Comparison of ENCODE assay signal across 36 cellular contexts in genomic region chr18:72588339-72588738, GRCh38. TPM values are rescaled to one million over a fixed set of nuclear protein-coding genes. Genes with fewer than 3 reads are reported as not detected.
"Had no signal": no experiment of that assay in that cellular context is flagged by ENCODE, and none has a peak within 500 bp of the region (broad histone marks: within the 10 kb centered on the region; RNA-seq: fewer than 3 reads in every experiment).

No MANE protein-coding gene starts in this region.

- H3K4me1 Mint-ChIP-seq: activated B cell treated with CpG ODN at 0.5 μM for 24 hours; activated CD8-positive, alpha-beta memory T cell treated with anti-CD3 and anti-CD28 coated beads, Interleukin-2, amount 10 ng/mL, durations not matched to agents 7 days and 5 days; activated naive CD4-positive, alpha-beta T cell treated with anti-CD3 and anti-CD28 coated beads, Interleukin-2, amount 10 ng/mL, durations not matched to agents 7 days and 5 days; activated naive CD8-positive, alpha-beta T cell treated with anti-CD3 and anti-CD28 coated beads, Interleukin-2, amount 10 ng/mL, durations not matched to agents 7 days and 5 days; central memory CD8-positive, alpha-beta T cell; T-cell had no signal

- ATAC-seq: activated CD4-positive, CD25-positive, alpha-beta regulatory T cell treated with anti-CD3 and anti-CD28 coated beads, Interleukin-2, amount 50 U/mL, for 24 hours; activated CD8-positive, alpha-beta memory T cell treated with anti-CD3 and anti-CD28 coated beads, Interleukin-2, amount 10 ng/mL, durations not matched to agents 7 days and 5 days; activated CD8-positive, alpha-beta T cell treated with anti-CD3 and anti-CD28 coated beads, Interleukin-2, amount 10 ng/mL, durations not matched to agents 7 days and 5 days; activated naive CD4-positive, alpha-beta T cell treated with anti-CD3 and anti-CD28 coated beads, Interleukin-2, amount 50 U/mL, for 72 hours; effector memory CD8-positive, alpha-beta T cell; foreskin keratinocyte; gastrocnemius medialis; heart left ventricle; T-cell had no signal

- H3K4me3 Mint-ChIP-seq: activated B cell treated with CpG ODN at 0.5 μM for 24 hours; activated CD4-positive, alpha-beta memory T cell treated with anti-CD3 and anti-CD28 coated beads for 36 hours; activated CD8-positive, alpha-beta memory T cell treated with anti-CD3 and anti-CD28 coated beads, Interleukin-2, amount 10 ng/mL, durations not matched to agents 7 days and 5 days; activated CD8-positive, alpha-beta T cell treated with anti-CD3 and anti-CD28 coated beads, Interleukin-2, amount 10 ng/mL, durations not matched to agents 7 days and 5 days; activated naive CD4-positive, alpha-beta T cell treated with anti-CD3 and anti-CD28 coated beads, Interleukin-2, amount 10 ng/mL, durations not matched to agents 7 days and 5 days; activated naive CD8-positive, alpha-beta T cell treated with anti-CD3 and anti-CD28 coated beads, Interleukin-2, amount 10 ng/mL, durations not matched to agents 7 days and 5 days; activated T-helper 1 cell treated with anti-CD3 and anti-CD28 coated beads, Interleukin-12 subunit alpha, Interleukin-12 subunit beta, Interleukin-2, Interleukin-4 antibody, amounts not matched to agents 30 ng/mL and 10 ng/mL and 1 ng/mL, durations not matched to agents 14 hours and 24 hours and 36 hours; central memory CD8-positive, alpha-beta T cell; dendritic cell treated with granulocyte-macrophage colony-stimulating factor and Interleukin-4, amounts not matched to agents 40 ng/mL and 50 ng/mL, for 4 days; effector memory CD8-positive, alpha-beta T cell; T-cell; T-helper 1 cell treated with Interleukin-12 subunit alpha and Interleukin-12 subunit beta and Interleukin-4 antibody, amounts not matched to agents 30 μg/mL and 1 μg/mL, for 36 hours had no signal

- H3K27me3 ChIP-seq: brain microvascular endothelial cell, esophagus muscularis mucosa, foreskin keratinocyte, gastrocnemius medialis, heart left ventricle had no signal

- DNase-seq: activated B cell treated with CpG ODN at 0.5 μM for 24 hours; activated CD4-positive, alpha-beta memory T cell treated with anti-CD3 and anti-CD28 coated beads for 36 hours; activated CD4-positive, alpha-beta T cell treated with anti-CD3 and anti-CD28 coated beads for 48 hours; activated CD8-positive, alpha-beta memory T cell treated with anti-CD3 and anti-CD28 coated beads, Interleukin-2, amount 10 ng/mL, durations not matched to agents 7 days and 5 days; activated CD8-positive, alpha-beta memory T cell treated with anti-CD3 and anti-CD28 coated beads, Interleukin-2, amount 50 U/mL, for 4 hours; activated CD8-positive, alpha-beta T cell treated with anti-CD3 and anti-CD28 coated beads, Interleukin-2, amount 10 ng/mL, durations not matched to agents 7 days and 5 days; activated effector memory CD4-positive, alpha-beta T cell treated with anti-CD3 and anti-CD28 coated beads, Interleukin-2, amount 50 U/mL, for 16 hours; activated naive CD4-positive, alpha-beta T cell treated with anti-CD3 and anti-CD28 coated beads, Interleukin-2, amount 10 ng/mL, durations not matched to agents 7 days and 5 days; activated naive CD8-positive, alpha-beta T cell treated with anti-CD3 and anti-CD28 coated beads, Interleukin-2, amount 10 ng/mL, durations not matched to agents 7 days and 5 days; activated T-cell treated with anti-CD3 and anti-CD28 coated beads, Interleukin-2, amount 50 U/mL, for 1 hour; activated T-cell treated with anti-CD3 and anti-CD28 coated beads, Interleukin-2, amount 50 U/mL, for 48 hours; brain microvascular endothelial cell; effector CD4-positive, alpha-beta T cell; effector memory CD8-positive, alpha-beta T cell; erythroblast; foreskin keratinocyte; gastrocnemius medialis; glutamatergic neuron; heart left ventricle; T-cell; T1000; WERI-Rb-1 had no signal

- H3K36me3 Mint-ChIP-seq: activated CD4-positive, alpha-beta memory T cell treated with anti-CD3 and anti-CD28 coated beads for 36 hours; activated CD8-positive, alpha-beta memory T cell treated with anti-CD3 and anti-CD28 coated beads, Interleukin-2, amount 10 ng/mL, durations not matched to agents 7 days and 5 days; activated naive CD4-positive, alpha-beta T cell treated with anti-CD3 and anti-CD28 coated beads, Interleukin-2, amount 10 ng/mL, durations not matched to agents 7 days and 5 days; activated naive CD4-positive, alpha-beta T cell treated with anti-CD3 and anti-CD28 coated beads, Interleukin-2, amount 50 U/mL, for 72 hours; activated naive CD8-positive, alpha-beta T cell treated with anti-CD3 and anti-CD28 coated beads, Interleukin-2, amount 10 ng/mL, durations not matched to agents 7 days and 5 days; T-cell had no signal

- H3K27me3 Mint-ChIP-seq: activated B cell treated with CpG ODN at 0.5 μM for 24 hours; activated CD4-positive, alpha-beta memory T cell treated with anti-CD3 and anti-CD28 coated beads for 36 hours; activated CD8-positive, alpha-beta memory T cell treated with anti-CD3 and anti-CD28 coated beads, Interleukin-2, amount 10 ng/mL, durations not matched to agents 7 days and 5 days; activated naive CD4-positive, alpha-beta T cell treated with anti-CD3 and anti-CD28 coated beads, Interleukin-2, amount 10 ng/mL, durations not matched to agents 7 days and 5 days; activated naive CD8-positive, alpha-beta T cell treated with anti-CD3 and anti-CD28 coated beads, Interleukin-2, amount 10 ng/mL, durations not matched to agents 7 days and 5 days; central memory CD8-positive, alpha-beta T cell; dendritic cell treated with granulocyte-macrophage colony-stimulating factor and Interleukin-4, amounts not matched to agents 40 ng/mL and 50 ng/mL, for 4 days; effector memory CD8-positive, alpha-beta T cell had no signal

- H3K27ac ChIP-seq: brain microvascular endothelial cell, coronary artery, esophagus muscularis mucosa, foreskin keratinocyte, gastrocnemius medialis, heart left ventricle, WERI-Rb-1 had no signal

- H3K4me3 ChIP-seq: coronary artery, esophagus muscularis mucosa, gastrocnemius medialis, heart left ventricle had no signal

- H3K27ac Mint-ChIP-seq: activated B cell treated with CpG ODN at 0.5 μM for 24 hours; activated CD4-positive, alpha-beta memory T cell treated with anti-CD3 and anti-CD28 coated beads for 36 hours; activated CD8-positive, alpha-beta memory T cell treated with anti-CD3 and anti-CD28 coated beads, Interleukin-2, amount 10 ng/mL, durations not matched to agents 7 days and 5 days; activated CD8-positive, alpha-beta T cell treated with anti-CD3 and anti-CD28 coated beads, Interleukin-2, amount 10 ng/mL, durations not matched to agents 7 days and 5 days; activated naive CD4-positive, alpha-beta T cell treated with anti-CD3 and anti-CD28 coated beads, Interleukin-2, amount 10 ng/mL, durations not matched to agents 7 days and 5 days; activated naive CD4-positive, alpha-beta T cell treated with anti-CD3 and anti-CD28 coated beads, Interleukin-2, amount 50 U/mL, for 72 hours; activated naive CD8-positive, alpha-beta T cell treated with anti-CD3 and anti-CD28 coated beads, Interleukin-2, amount 10 ng/mL, durations not matched to agents 7 days and 5 days; activated T-helper 1 cell treated with anti-CD3 and anti-CD28 coated beads, Interleukin-12 subunit alpha, Interleukin-12 subunit beta, Interleukin-2, Interleukin-4 antibody, amounts not matched to agents 30 ng/mL and 10 ng/mL and 1 ng/mL, durations not matched to agents 14 hours and 24 hours and 36 hours; activated T-helper 2 cell treated with anti-CD3 and anti-CD28 coated beads, Interferon-gamma antibody, Interleukin-2, Interleukin-4, amounts not matched to agents 10 μg/mL and 5 μg/mL and 100 μg/mL, durations not matched to agents 14 hours and 24 hours and 36 hours; dendritic cell treated with granulocyte-macrophage colony-stimulating factor and Interleukin-4, amounts not matched to agents 40 ng/mL and 50 ng/mL, for 4 days; effector memory CD8-positive, alpha-beta T cell; T-cell; T-helper 1 cell treated with Interleukin-12 subunit alpha and Interleukin-12 subunit beta and Interleukin-4 antibody, amounts not matched to agents 30 μg/mL and 1 μg/mL, for 36 hours had no signal

- H3K9me3 Mint-ChIP-seq: activated B cell treated with CpG ODN at 0.5 μM for 24 hours; activated CD4-positive, alpha-beta memory T cell treated with anti-CD3 and anti-CD28 coated beads for 36 hours; activated naive CD4-positive, alpha-beta T cell treated with anti-CD3 and anti-CD28 coated beads, Interleukin-2, amount 10 ng/mL, durations not matched to agents 7 days and 5 days; activated naive CD8-positive, alpha-beta T cell treated with anti-CD3 and anti-CD28 coated beads, Interleukin-2, amount 10 ng/mL, durations not matched to agents 7 days and 5 days; activated T-helper 1 cell treated with anti-CD3 and anti-CD28 coated beads, Interleukin-12 subunit alpha, Interleukin-12 subunit beta, Interleukin-2, Interleukin-4 antibody, amounts not matched to agents 30 ng/mL and 10 ng/mL and 1 ng/mL, durations not matched to agents 14 hours and 24 hours and 36 hours; activated T-helper 2 cell treated with anti-CD3 and anti-CD28 coated beads, Interferon-gamma antibody, Interleukin-2, Interleukin-4, amounts not matched to agents 10 μg/mL and 5 μg/mL and 100 μg/mL, durations not matched to agents 14 hours and 24 hours and 36 hours had no signal

RNA-seq across cellular contexts. Expression of gene CBLN2, which starts 44.2 kb away (rescaled TPM):
- total RNA-seq: activated CD4-positive, alpha-beta memory T cell treated with anti-CD3 and anti-CD28 coated beads for 36 hours; activated CD8-positive, alpha-beta memory T cell treated with anti-CD3 and anti-CD28 coated beads for 36 hours; activated CD8-positive, alpha-beta memory T cell treated with anti-CD3 and anti-CD28 coated beads, Interleukin-2, amount 10 ng/mL, durations not matched to agents 7 days and 5 days; activated CD8-positive, alpha-beta T cell treated with anti-CD3 and anti-CD28 coated beads, Interleukin-2, amount 10 ng/mL, durations not matched to agents 7 days and 5 days; activated naive CD4-positive, alpha-beta T cell treated with anti-CD3 and anti-CD28 coated beads, Interleukin-2, amount 50 U/mL, for 72 hours; activated naive CD8-positive, alpha-beta T cell treated with anti-CD3 and anti-CD28 coated beads, Interleukin-2, amount 10 ng/mL, durations not matched to agents 7 days and 5 days; activated T-helper 1 cell treated with anti-CD3 and anti-CD28 coated beads, Interleukin-12 subunit alpha, Interleukin-12 subunit beta, Interleukin-2, Interleukin-4 antibody, amounts not matched to agents 30 ng/mL and 10 ng/mL and 1 ng/mL, durations not matched to agents 14 hours and 24 hours and 36 hours; activated T-helper 2 cell treated with anti-CD3 and anti-CD28 coated beads, Interferon-gamma antibody, Interleukin-2, Interleukin-4, amounts not matched to agents 10 μg/mL and 5 μg/mL and 100 μg/mL, durations not matched to agents 14 hours and 24 hours and 36 hours; astrocyte; bronchial epithelial cell; cardiac septum; foreskin keratinocyte; gastrocnemius medialis; T-cell; T-helper 2 cell treated with Interferon-gamma antibody and Interleukin-4, amounts not matched to agents 100 ng/mL and 5 ng/mL, for 36 hours had no signal
